10 cellular contexts compared by ENCODE assay signal in genomic region chr20:45346851-45347250, GRCh38. TPM values are rescaled to one million over a fixed set of nuclear protein-coding genes. Genes with fewer than 3 reads are reported as not detected.
DNase-seq lines count a peak whose midpoint lies in the region; ATAC-seq, FAIRE-seq and TF ChIP-seq lines count a peak whose summit lies in the region.
"Had no signal": no experiment of that assay in that cellular context is flagged by ENCODE, and none has a peak within 500 bp of the region (broad histone marks: within the 10 kb centered on the region; RNA-seq: fewer than 3 reads in every experiment).

No MANE protein-coding gene starts in this region.

- no peaks in the 10 kb centered on the region for H3K9me3 Mint-ChIP-seq in endodermal cell

- no peak overlapping the region for H2BK15ac ChIP-seq in neuronal stem cell (ENCODE audit: low read length)

- intact Hi-C loops in PC-3 (cut with micrococcal nuclease): loop anchor here (10.0 kb wide), 1 partner anchor 428 kb away; no protein-coding TSS in a partner anchor

- H3K4me3 Mint-ChIP-seq in endodermal cell: peak overlapping the region; percentile 86

- no peak overlapping the region for H3K23ac ChIP-seq in neuronal stem cell (ENCODE audit: low read depth, low read length, poor library complexity)

- no peak overlapping the region for H2BK120ac ChIP-seq in neuronal stem cell (ENCODE audit: low read depth, low read length)

- H3K27ac ChIP-seq in BLaER1 treated with 17β-estradiol and CSF1 and Interleukin-3, amounts not matched to agents 10 nM and 100 nM: peak overlapping the region in 1 of 11 experiments; percentile 50; a peak in 1 of 22 replicates
- H3K27ac ChIP-seq in PC-3 (ENCODE audit: low read length) (peak overlapping the region; percentile 95), endodermal cell (ENCODE audit: low read depth, low read length) (no peak overlapping the region), neuronal stem cell (replicated peaks; ENCODE audit: low read length) (no peak overlapping the region)

- CTCF ChIA-PET in PC-3 (lab: Charles Lee): interaction anchor here (1.4 kb wide), 2 partner anchors 16 to 27 kb away, joined by 4 to 5 read pairs; partner anchors contain the start of gene SYS1

- H3K4me2 ChIP-seq in BLaER1 treated with 17β-estradiol and CSF1 and Interleukin-3, amounts not matched to agents 10 nM and 100 nM: peak overlapping the region; percentile 88 to 97 (median 96)
- peak overlapping the region; percentile 98 for H3K4me2 ChIP-seq in PC-3 (ENCODE audit: low read length)
- peak overlapping the region; percentile 78 for H3K4me2 ChIP-seq in neuronal stem cell (ENCODE audit: insufficient read depth, low read length, poor library complexity, severe bottlenecking)

- H3K4ac ChIP-seq in neuronal stem cell (ENCODE audit: low read length): no peak overlapping the region

- no peaks in the 10 kb centered on the region for H3K79me1 ChIP-seq in neuronal stem cell (ENCODE audit: low read depth, low read length)

- no peak overlapping the region for H4K91ac ChIP-seq in neuronal stem cell (ENCODE audit: low read depth, low read length, poor library complexity)

- no peak overlapping the region for H2BK5ac ChIP-seq in neuronal stem cell (ENCODE audit: low read length)

- peaks cover 0 to 24% (median 17%) of the 10 kb centered on the region in 11 experiments; a peak in 16 of 22 replicates for H3K27me3 ChIP-seq in BLaER1 treated with 17β-estradiol and CSF1 and Interleukin-3, amounts not matched to agents 10 nM and 100 nM
- no peaks in the 10 kb centered on the region for H3K27me3 ChIP-seq in PC-3 (ENCODE audit: low read length)
- H3K27me3 ChIP-seq in endodermal cell (ENCODE audit: control insufficient read depth, insufficient read depth, low read length, poor library complexity, severe bottlenecking): no peaks in the 10 kb centered on the region
- peaks cover 0 to 32% (median 0%) of the 10 kb centered on the region in 3 experiments for H3K27me3 ChIP-seq in neuronal stem cell (ENCODE audit: control insufficient read depth in 3 of 3, insufficient read depth in 3 of 3, low read depth in 1 of 3, low read length in 3 of 3)

- no peak overlapping the region for H2AK5ac ChIP-seq in neuronal stem cell (ENCODE audit: low read depth, low read length)

- POLR2A ChIA-PET in PC-3 (lab: Charles Lee; ENCODE audit: unreplicated experiment): interaction anchor here (1.0 kb wide), 1 partner anchor 16 kb away, joined by 5 read pairs; the partner anchor contains the start of gene SYS1

- FAIRE-seq in H54 (lab: Jason Lieb, UNC): no peak

- H3K9me2 ChIP-seq in PC-3 (replicated peaks; ENCODE audit: low read length): no peaks in the 10 kb centered on the region

- no peaks in the 10 kb centered on the region for H3K36me3 Mint-ChIP-seq in endodermal cell (ENCODE audit: low read depth)

- H3K4me1 ChIP-seq in BLaER1 treated with 17β-estradiol and CSF1 and Interleukin-3, amounts not matched to agents 10 nM and 100 nM: peaks cover 49 to 63% (median 52%) of the 10 kb centered on the region in 10 experiments
- peaks cover 58% of the 10 kb centered on the region for H3K4me1 ChIP-seq in PC-3 (ENCODE audit: insufficient read depth, low read length)
- peaks cover 34% of the 10 kb centered on the region for H3K4me1 ChIP-seq in endodermal cell (ENCODE audit: control insufficient read depth, insufficient read depth, low read length)
- peaks cover 33% of the 10 kb centered on the region in 2 donors for H3K4me1 ChIP-seq in neuronal stem cell (ENCODE audit: control insufficient read depth in 2 of 2, insufficient read depth in 1 of 2, low read depth in 1 of 2, low read length in 2 of 2)

- peaks cover 61% of the 10 kb centered on the region for H3K79me2 ChIP-seq in PC-3 (ENCODE audit: low read length)

- ATAC-seq in PC-3: peak; percentile 0; the same call in 1 of the 2 replicates
- no peak for ATAC-seq in HG03280 (IDR thresholded peaks at IDR 0.05; ENCODE audit: unreplicated experiment)
- no peak for ATAC-seq in HG03135 (IDR thresholded peaks at IDR 0.05; ENCODE audit: unreplicated experiment)

- H3K36me3 ChIP-seq in BLaER1 treated with 17β-estradiol and CSF1 and Interleukin-3, amounts not matched to agents 10 nM and 100 nM: no peaks in the 10 kb centered on the region
- H3K36me3 ChIP-seq in PC-3 (ENCODE audit: low read depth, low read length) (no peaks in the 10 kb centered on the region), endodermal cell (ENCODE audit: control insufficient read depth, insufficient read depth, low read length) (no peaks in the 10 kb centered on the region), neuronal stem cell (replicated peaks in 1 of 2; ENCODE audit: control insufficient read depth in 2 of 2, insufficient read depth in 2 of 2, low read length in 2 of 2) (no peaks in the 10 kb centered on the region)

- H3K18ac ChIP-seq in neuronal stem cell (ENCODE audit: low read length): no peak overlapping the region

- H4K8ac ChIP-seq in neuronal stem cell (ENCODE audit: low read depth, low read length): no peak overlapping the region

- no peaks in the 10 kb centered on the region for H3K27me3 Mint-ChIP-seq in endodermal cell (ENCODE audit: insufficient read depth)

- BruUV-seq in PC-3 (replicated peaks; lab: Mats Ljungman, UMichigan): no TSS peak

- H3K9ac ChIP-seq in BLaER1 treated with 17β-estradiol and CSF1 and Interleukin-3, amounts not matched to agents 10 nM and 100 nM: peak overlapping the region in 9 of 11 experiments; percentile 61 to 76 (median 72); a peak in 13 of 22 replicates
- H3K9ac ChIP-seq in PC-3 (ENCODE audit: low read length) (peak overlapping the region; percentile 91), endodermal cell (ENCODE audit: extremely low read depth, low read length, poor library complexity, severe bottlenecking) (peak overlapping the region; percentile 79), neuronal stem cell (ENCODE audit: low read depth, low read length, poor library complexity) (no peak overlapping the region)

- peak overlapping the region in 7 of 10 experiments; percentile 60 to 72 (median 62); a peak in 8 of 20 replicates for H3K4me3 ChIP-seq in BLaER1 treated with 17β-estradiol and CSF1 and Interleukin-3, amounts not matched to agents 10 nM and 100 nM
- H3K4me3 ChIP-seq in PC-3 (ENCODE audit: low read length): peak overlapping the region; percentile 97
- H3K4me3 ChIP-seq in endodermal cell (ENCODE audit: low read length): peak overlapping the region; percentile 95
- no peak overlapping the region for H3K4me3 ChIP-seq in neuronal stem cell (ENCODE audit: low read length in 2 of 2)

- TF ChIP-seq CTCF in PC-3 (conservative IDR thresholded peaks at IDR 0.05; ENCODE audit: low read depth, low read length) (no peak), endodermal cell (conservative IDR thresholded peaks at IDR 0.05) (no peak)

- no peak overlapping the region for H3K27ac Mint-ChIP-seq in endodermal cell

- peaks cover 21% of the 10 kb centered on the region for H3F3A ChIP-seq in PC-3 (ENCODE audit: low read length, unreplicated experiment)

- H4K20me1 ChIP-seq in BLaER1 treated with 17β-estradiol and CSF1 and Interleukin-3, amounts not matched to agents 10 nM and 100 nM: peaks cover 0 to 15% (median 0%) of the 10 kb centered on the region in 11 experiments; a peak in 6 of 22 replicates
- H4K20me1 ChIP-seq in PC-3 (ENCODE audit: low read length): peaks cover 32% of the 10 kb centered on the region

- peaks cover 55% of the 10 kb centered on the region for H3K4me1 Mint-ChIP-seq in endodermal cell

- DNase-seq in PC-3 (peak; percentile 67), endodermal cell (no peak), neuronal stem cell (ENCODE audit: low spot score) (no peak), DMS79 (lab: John Stamatoyannopoulos, UW) (no peak), H54 (ENCODE audit: insufficient read length, low spot score) (no peak)
- DNase-seq: occipital lobe had no signal

- H2BK12ac ChIP-seq in neuronal stem cell (ENCODE audit: low read length): no peak overlapping the region

- H3K9me3 ChIP-seq in BLaER1 treated with 17β-estradiol and CSF1 and Interleukin-3, amounts not matched to agents 10 nM and 100 nM (replicated peaks in 1 of 11): no peaks in the 10 kb centered on the region
- H3K9me3 ChIP-seq in PC-3 (ENCODE audit: low read length) (no peaks in the 10 kb centered on the region), endodermal cell (ENCODE audit: control insufficient read depth, low read length) (no peaks in the 10 kb centered on the region), neuronal stem cell (replicated peaks in 1 of 2; ENCODE audit: control insufficient read depth in 2 of 2, insufficient read depth in 1 of 2, low read depth in 1 of 2, low read length in 2 of 2) (no peaks in the 10 kb centered on the region)

- WGBS in endodermal cell (ENCODE audit: insufficient coverage in 1 of 2, insufficient read length in 1 of 2), 2 experiments: 50 to 54% methylated on average over 4 to 5 of the region's 5 CpGs
- no CpG with 5 or more reads among the region's 5 CpGs for WGBS in neuronal stem cell (ENCODE audit: extremely low coverage in 2 of 2, insufficient read length in 2 of 2, insufficient replicate concordance in 1 of 2), 2 donors

- no peak for TF ChIP-seq POLR2A in H54 (IDR thresholded peaks at IDR 0.05; ENCODE audit: low read depth, low read length)

- no peak overlapping the region for H2AFZ ChIP-seq in PC-3 (ENCODE audit: low read length)
- peak overlapping the region; percentile 94 for H2AFZ ChIP-seq in neuronal stem cell (ENCODE audit: low read length)

- H3K14ac ChIP-seq in neuronal stem cell (ENCODE audit: low read length): no peak overlapping the region

RNA-seq across cellular contexts. Expression of gene SDC4, which starts 1.4 kb away (rescaled TPM):
- total RNA-seq in PC-3 (2014; rRNA removed) (134 and 167 TPM in 2 replicates), endodermal cell (100 to 1,000 TPM in 1 of 2 donors, 10 to 100 TPM in 1; 78.0 to 118 TPM)
- polyA plus RNA-seq in endodermal cell (2013, experiment 1 of 2): 34.2 TPM
- polyA plus RNA-seq in endodermal cell (2013, experiment 2 of 2): 32.7 TPM
- 13.8 TPM for polyA plus RNA-seq in neuronal stem cell (2013, experiment 1 of 2)
- polyA plus RNA-seq in neuronal stem cell (2013, experiment 2 of 2): 15.1 TPM

RNA-seq across cellular contexts. Expression of gene SYS1, which starts 16.1 kb away (rescaled TPM):
- 32.5 and 45.2 TPM in 2 replicates for total RNA-seq in PC-3 (2014; rRNA removed)
- total RNA-seq in endodermal cell: 10 to 100 TPM; 22.1 to 23.8 TPM
- 16.4 TPM for polyA plus RNA-seq in endodermal cell (2013, experiment 1 of 2)
- 15.6 TPM for polyA plus RNA-seq in endodermal cell (2013, experiment 2 of 2)
- 16.8 TPM for polyA plus RNA-seq in neuronal stem cell (2013, experiment 1 of 2)
- 16.4 TPM for polyA plus RNA-seq in neuronal stem cell (2013, experiment 2 of 2)

RNA-seq across cellular contexts. Expression of gene TP53TG5, which starts 31.3 kb away (rescaled TPM):
- total RNA-seq in PC-3 (2014; rRNA removed) (not detected in 2 replicates), endodermal cell (1 to 10 TPM; 2.0 to 2.4 TPM)
- 0.32 TPM for polyA plus RNA-seq in endodermal cell (2013, experiment 1 of 2)
- 0.46 TPM for polyA plus RNA-seq in endodermal cell (2013, experiment 2 of 2)
- polyA plus RNA-seq in neuronal stem cell (2013, experiment 1 of 2): 0.25 TPM
- 0.30 TPM for polyA plus RNA-seq in neuronal stem cell (2013, experiment 2 of 2)
- total RNA-seq: HT1080, occipital lobe had no signal

RNA-seq across cellular contexts. Expression of gene MATN4, which starts 38.8 kb away (rescaled TPM):
- total RNA-seq in PC-3 (2014; rRNA removed): 0.33 TPM in 1 of 2 replicates, not detected in the other
- total RNA-seq in endodermal cell: under 1 TPM; 0.20 to 0.46 TPM
- 0.50 TPM for polyA plus RNA-seq in endodermal cell (2013, experiment 1 of 2)
- 0.17 TPM for polyA plus RNA-seq in endodermal cell (2013, experiment 2 of 2)
- 0.11 TPM for polyA plus RNA-seq in neuronal stem cell (2013, experiment 1 of 2)
- 0.18 TPM for polyA plus RNA-seq in neuronal stem cell (2013, experiment 2 of 2)
- total RNA-seq: HT1080, occipital lobe had no signal

RNA-seq across cellular contexts. Expression of gene RBPJL, which starts 40.2 kb away (rescaled TPM):
- total RNA-seq in PC-3 (2014; rRNA removed) (not detected in 2 replicates), endodermal cell (not detected)
- polyA plus RNA-seq in endodermal cell (2013, experiment 1 of 2): not detected
- polyA plus RNA-seq in endodermal cell (2013, experiment 2 of 2): not detected
- polyA plus RNA-seq in neuronal stem cell (2013, experiment 1 of 2): not detected
- 0.04 TPM for polyA plus RNA-seq in neuronal stem cell (2013, experiment 2 of 2)
- total RNA-seq: HT1080, occipital lobe had no signal

Comparison
In these comparisons a context has a peak if more than half of its experiments do, and no peak if none do; other contexts are left out.
1. H3K4me3 ChIP-seq: peak in BLaER1 treated with 17β-estradiol and CSF1 and Interleukin-3, amounts not matched to agents 10 nM and 100 nM (7 of 10), PC-3 (single experiment) and endodermal cell (single experiment); none in neuronal stem cell (0 of 2).
2. Peak in every context shown above with its lines, with median percentiles within 50 percentile points of each other: H3K4me2 ChIP-seq.